In the genomic region with DNA sequence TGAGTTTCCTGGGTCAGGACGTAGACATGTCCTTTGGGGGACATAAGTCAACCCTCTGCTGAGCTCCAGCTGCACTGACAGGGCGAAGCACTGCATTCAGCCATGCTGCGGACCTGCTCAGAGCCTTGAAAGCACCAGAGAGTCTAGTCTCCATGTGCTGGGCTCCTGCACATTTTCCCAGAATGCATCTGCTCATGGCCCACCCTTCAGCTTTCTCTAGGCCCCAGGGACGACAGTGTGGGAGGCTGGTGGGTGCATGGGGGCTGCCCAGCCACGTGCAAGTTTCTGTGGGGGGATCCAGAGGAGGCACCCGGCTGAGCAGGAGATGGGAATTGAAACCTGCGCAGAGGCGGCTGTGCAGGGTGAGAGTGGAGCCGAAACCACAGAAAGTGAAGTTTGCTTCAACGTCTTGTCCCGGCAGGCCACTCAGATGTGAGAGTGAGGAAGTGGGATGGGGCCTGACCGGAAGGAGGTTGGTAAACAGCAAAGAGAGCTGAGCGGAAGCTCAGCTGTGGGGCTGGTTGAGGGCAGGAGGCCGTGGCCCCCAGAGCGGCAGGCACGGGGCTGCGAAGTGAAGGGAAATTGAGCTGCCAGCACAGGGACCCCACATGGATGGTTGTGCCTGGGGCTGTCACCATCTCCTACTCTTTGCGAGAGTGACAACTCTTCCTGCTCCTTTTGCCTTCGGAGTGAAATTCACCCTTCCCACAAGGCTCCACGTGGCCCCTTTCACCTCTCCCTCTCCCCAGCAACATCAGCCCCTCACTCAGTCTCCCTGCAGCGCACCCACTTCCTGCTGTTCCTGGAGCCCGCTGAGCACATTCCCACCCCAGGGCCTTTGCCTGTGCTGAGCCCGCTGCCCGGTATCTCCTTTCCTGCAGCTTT, we compare ENCODE assay signal across 1 cellular context.
TF ChIP-seq lines count a peak whose summit lies in the region.

No MANE protein-coding gene starts in this region.

TF ChIP-seq in WTC11, 78 proteins besides CTCF, POLR2A, EP300 and RAD21 (continued from another document):
- TF ChIP-seq, protein P1, sequence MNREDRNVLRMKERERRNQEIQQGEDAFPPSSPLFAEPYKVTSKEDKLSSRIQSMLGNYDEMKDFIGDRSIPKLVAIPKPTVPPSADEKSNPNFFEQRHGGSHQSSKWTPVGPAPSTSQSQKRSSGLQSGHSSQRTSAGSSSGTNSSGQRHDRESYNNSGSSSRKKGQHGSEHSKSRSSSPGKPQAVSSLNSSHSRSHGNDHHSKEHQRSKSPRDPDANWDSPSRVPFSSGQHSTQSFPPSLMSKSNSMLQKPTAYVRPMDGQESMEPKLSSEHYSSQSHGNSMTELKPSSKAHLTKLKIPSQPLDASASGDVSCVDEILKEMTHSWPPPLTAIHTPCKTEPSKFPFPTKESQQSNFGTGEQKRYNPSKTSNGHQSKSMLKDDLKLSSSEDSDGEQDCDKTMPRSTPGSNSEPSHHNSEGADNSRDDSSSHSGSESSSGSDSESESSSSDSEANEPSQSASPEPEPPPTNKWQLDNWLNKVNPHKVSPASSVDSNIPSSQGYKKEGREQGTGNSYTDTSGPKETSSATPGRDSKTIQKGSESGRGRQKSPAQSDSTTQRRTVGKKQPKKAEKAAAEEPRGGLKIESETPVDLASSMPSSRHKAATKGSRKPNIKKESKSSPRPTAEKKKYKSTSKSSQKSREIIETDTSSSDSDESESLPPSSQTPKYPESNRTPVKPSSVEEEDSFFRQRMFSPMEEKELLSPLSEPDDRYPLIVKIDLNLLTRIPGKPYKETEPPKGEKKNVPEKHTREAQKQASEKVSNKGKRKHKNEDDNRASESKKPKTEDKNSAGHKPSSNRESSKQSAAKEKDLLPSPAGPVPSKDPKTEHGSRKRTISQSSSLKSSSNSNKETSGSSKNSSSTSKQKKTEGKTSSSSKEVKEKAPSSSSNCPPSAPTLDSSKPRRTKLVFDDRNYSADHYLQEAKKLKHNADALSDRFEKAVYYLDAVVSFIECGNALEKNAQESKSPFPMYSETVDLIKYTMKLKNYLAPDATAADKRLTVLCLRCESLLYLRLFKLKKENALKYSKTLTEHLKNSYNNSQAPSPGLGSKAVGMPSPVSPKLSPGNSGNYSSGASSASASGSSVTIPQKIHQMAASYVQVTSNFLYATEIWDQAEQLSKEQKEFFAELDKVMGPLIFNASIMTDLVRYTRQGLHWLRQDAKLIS (CRISPR knock-in tag; IDR thresholded peaks at IDR 0.05; ENCODE audit: borderline replicate concordance), result no peak
